In genomic region chr7:25945181-25945580, GRCh38 we compare ENCODE assay signal across 27 cellular contexts.
"Had no signal": no experiment of that assay in that cellular context is flagged by ENCODE, and none has a peak within 500 bp of the region (broad histone marks: within the 10 kb centered on the region; RNA-seq: fewer than 3 reads in every experiment).

No MANE protein-coding gene starts in this region.

- H3K4me1 ChIP-seq: parathyroid adenoma had no signal

- H3K9ac ChIP-seq: parathyroid adenoma had no signal

- H3K36me3 Mint-ChIP-seq: activated naive CD4-positive, alpha-beta T cell treated with anti-CD3 and anti-CD28 coated beads, Interleukin-2, amount 50 U/mL, for 24 hours; mesothelial cell of epicardium; naive thymus-derived CD8-positive, alpha-beta T cell; type B pancreatic cell had no signal

- H3K9me3 Mint-ChIP-seq: activated CD4-positive, alpha-beta T cell treated with anti-CD3 and anti-CD28 coated beads, Interleukin-2, amount 10 ng/mL, durations not matched to agents 24 days and 14 days; activated naive CD4-positive, alpha-beta T cell treated with anti-CD3 and anti-CD28 coated beads, Interleukin-2, amount 50 U/mL, for 24 hours; activated naive CD8-positive, alpha-beta T cell treated with anti-CD3 and anti-CD28 coated beads, Interleukin-2, amount 50 U/mL, for 24 hours; activated T-cell treated with anti-CD3 and anti-CD28 coated beads, Interleukin-2, amount 50 U/mL, for 24 hours; activated T-helper 17 cell treated with anti-CD3 and anti-CD28 coated beads, Interleukin-2, amount 50 U/mL, for 72 hours; mesothelial cell of epicardium; naive thymus-derived CD8-positive, alpha-beta T cell; neural crest cell; type B pancreatic cell had no signal

- H3K4me3 Mint-ChIP-seq: activated CD4-positive, alpha-beta memory T cell treated with anti-CD3 and anti-CD28 coated beads, Interleukin-2, amount 10 ng/mL, durations not matched to agents 7 days and 5 days; activated CD4-positive, alpha-beta T cell treated with anti-CD3 and anti-CD28 coated beads, Interleukin-2, amount 10 ng/mL, durations not matched to agents 24 days and 14 days; activated naive CD4-positive, alpha-beta T cell treated with anti-CD3 and anti-CD28 coated beads, Interleukin-2, amount 50 U/mL, for 24 hours; activated naive CD8-positive, alpha-beta T cell treated with anti-CD3 and anti-CD28 coated beads, Interleukin-2, amount 50 U/mL, for 24 hours; activated T-cell treated with anti-CD3 and anti-CD28 coated beads, Interleukin-2, amount 50 U/mL, for 24 hours; activated T-helper 17 cell treated with anti-CD3 and anti-CD28 coated beads, Interleukin-2, amount 50 U/mL, for 72 hours; mesothelial cell of epicardium; naive thymus-derived CD8-positive, alpha-beta T cell; neural crest cell; T-helper 1 cell treated with Interleukin-12 subunit alpha and Interleukin-12 subunit beta and Interleukin-4 antibody, amounts not matched to agents 30 μg/mL and 1 μg/mL, for 36 hours; type B pancreatic cell had no signal

- H3K27ac Mint-ChIP-seq: activated CD4-positive, alpha-beta memory T cell treated with anti-CD3 and anti-CD28 coated beads, Interleukin-2, amount 10 ng/mL, durations not matched to agents 7 days and 5 days; activated CD4-positive, alpha-beta T cell treated with anti-CD3 and anti-CD28 coated beads, Interleukin-2, amount 10 ng/mL, durations not matched to agents 24 days and 14 days; activated naive CD4-positive, alpha-beta T cell treated with anti-CD3 and anti-CD28 coated beads, Interleukin-2, amount 50 U/mL, for 24 hours; activated naive CD8-positive, alpha-beta T cell treated with anti-CD3 and anti-CD28 coated beads, Interleukin-2, amount 50 U/mL, for 24 hours; activated T-cell treated with anti-CD3 and anti-CD28 coated beads, Interleukin-2, amount 50 U/mL, for 24 hours; activated T-helper 17 cell treated with anti-CD3 and anti-CD28 coated beads, Interleukin-2, amount 50 U/mL, for 72 hours; mesothelial cell of epicardium; T-helper 1 cell treated with Interleukin-12 subunit alpha and Interleukin-12 subunit beta and Interleukin-4 antibody, amounts not matched to agents 30 μg/mL and 1 μg/mL, for 36 hours; type B pancreatic cell had no signal

- ATAC-seq: activated naive CD8-positive, alpha-beta T cell treated with anti-CD3 and anti-CD28 coated beads, Interleukin-2, amount 50 U/mL, for 24 hours; activated T-helper 17 cell treated with anti-CD3 and anti-CD28 coated beads, Interleukin-2, amount 50 U/mL, for 72 hours; gastroesophageal sphincter; naive thymus-derived CD8-positive, alpha-beta T cell had no signal

- H3K9me3 ChIP-seq: esophagus muscularis mucosa, gastroesophageal sphincter, right atrium auricular region, thoracic aorta, uterus had no signal

- H3K27ac ChIP-seq: esophagus muscularis mucosa, gastroesophageal sphincter, parathyroid adenoma, right atrium auricular region, thoracic aorta, uterus had no signal

- DNase-seq: activated CD4-positive, alpha-beta memory T cell treated with anti-CD3 and anti-CD28 coated beads, Interleukin-2, amount 10 ng/mL, durations not matched to agents 7 days and 5 days; activated CD4-positive, alpha-beta T cell treated with anti-CD3 and anti-CD28 coated beads, Interleukin-2, amount 10 ng/mL, durations not matched to agents 24 days and 14 days; activated CD4-positive, CD25-positive, alpha-beta regulatory T cell treated with anti-CD3 and anti-CD28 coated beads, Interleukin-2, amount 50 U/mL, for 72 hours; activated CD8-positive, alpha-beta memory T cell treated with anti-CD3 and anti-CD28 coated beads, Interleukin-2, amount 50 U/mL, for 48 hours; activated naive CD8-positive, alpha-beta T cell treated with anti-CD3 and anti-CD28 coated beads, Interleukin-2, amount 50 U/mL, for 24 hours; activated T-cell treated with anti-CD3 and anti-CD28 coated beads, Interleukin-2, amount 50 U/mL, for 24 hours; amygdala; effector CD8-positive, alpha-beta T cell; hippocampal formation; kidney; naive thymus-derived CD8-positive, alpha-beta T cell; nucleus accumbens; stimulated activated naive CD4-positive, alpha-beta T cell treated with Interleukin-2 at 50 U/mL for 16 hours; SW 1271; T-helper 9 cell; uterus had no signal

- H3K36me3 ChIP-seq: esophagus muscularis mucosa, gastroesophageal sphincter, right atrium auricular region, thoracic aorta, uterus had no signal

- H3K27me3 ChIP-seq: right atrium auricular region, uterus had no signal

- H3K4me3 ChIP-seq: esophagus muscularis mucosa, gastroesophageal sphincter, right atrium auricular region, thoracic aorta, uterus had no signal
